In the genomic region with DNA sequence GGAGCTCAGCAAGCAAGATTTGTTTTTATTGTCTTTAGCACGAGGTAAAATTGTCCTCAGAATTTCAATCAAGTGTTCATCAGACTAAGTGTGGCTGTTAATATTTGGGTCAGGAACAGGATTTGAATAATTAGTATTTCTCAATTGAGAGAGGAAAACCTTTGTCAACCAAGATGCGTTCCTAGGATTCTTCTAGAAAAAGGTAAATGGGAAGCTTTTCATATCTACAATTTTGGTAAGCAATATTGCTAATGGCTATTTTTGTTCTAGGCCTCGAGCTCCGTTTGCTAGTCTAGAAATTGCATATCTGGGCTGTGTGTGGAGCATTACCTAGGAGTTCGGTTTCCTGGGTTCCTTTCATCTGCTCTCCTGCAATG, we compare ENCODE assay signal across 13 cellular contexts. TPM values are rescaled to one million over a fixed set of nuclear protein-coding genes. Genes with fewer than 3 reads are reported as not detected.
DNase-seq lines count a peak whose midpoint lies in the region; ATAC-seq and TF ChIP-seq lines count a peak whose summit lies in the region.
"Had no signal": no experiment of that assay in that cellular context is flagged by ENCODE, and none has a peak within 500 bp of the region (broad histone marks: within the 10 kb centered on the region; RNA-seq: fewer than 3 reads in every experiment).

No MANE protein-coding gene starts in this region.

- no peak overlapping the region for H3K4me2 ChIP-seq in DOHH2 (ENCODE audit: low read length)
- peak overlapping the region; percentile 11 for H3K4me2 ChIP-seq in hepatocyte

- H3K36me3 ChIP-seq in DOHH2 (ENCODE audit: control insufficient read depth, low read length) (peaks cover 59% of the 10 kb centered on the region), SK-N-MC (ENCODE audit: insufficient read depth, low read length) (peaks cover 43% of the 10 kb centered on the region), hepatocyte (replicated peaks; ENCODE audit: insufficient read depth, low read depth) (no peaks in the 10 kb centered on the region), skeletal muscle tissue (ENCODE audit: control insufficient read depth in 3 of 3, insufficient read depth in 3 of 3, low read length in 3 of 3) (peaks cover 19 to 27% (median 24%) of the 10 kb centered on the region in 3 donors)

- DNase-seq in SK-N-MC (ENCODE audit: low read depth, low spot score) (no peak), hepatocyte (ENCODE audit: low spot score) (no peak), NCI-H1436 treated with DMSO at 0.1 percent for 48 hours (lab: John Stamatoyannopoulos, UW) (no peak), sciatic nerve (ENCODE audit: low spot score) (no peak), SK-N-DZ (ENCODE audit: low spot score) (no peak)
- DNase-seq: activated CD4-positive, alpha-beta T cell treated with anti-CD3 and anti-CD28 coated beads for 4 hours; activated naive CD8-positive, alpha-beta T cell treated with anti-CD3 and anti-CD28 coated beads, Interleukin-2, amount 10 ng/mL, durations not matched to agents 7 days and 5 days; DND-41; islet precursor cell; NCI-H2171 had no signal

- ATAC-seq in sciatic nerve (no peak), HG03460 (IDR thresholded peaks at IDR 0.05; ENCODE audit: unreplicated experiment) (no peak)

- intact Hi-C loops in sciatic nerve (cut with DNase I) = no loop called here

- H3K9me2 ChIP-seq in DOHH2 (replicated peaks; ENCODE audit: control insufficient read depth, low read length) (no peaks in the 10 kb centered on the region), hepatocyte (replicated peaks; ENCODE audit: insufficient read depth) (no peaks in the 10 kb centered on the region)

- no peak for TF ChIP-seq CTCF in DOHH2 (IDR thresholded peaks at IDR 0.05; ENCODE audit: low read depth, low read length, poor library complexity, severe bottlenecking)
- no peak for TF ChIP-seq CTCF in hepatocyte (IDR thresholded peaks at IDR 0.05; ENCODE audit: poor library complexity)

- H4K20me1 ChIP-seq in DOHH2 (ENCODE audit: control insufficient read depth, insufficient read depth, low read depth, low read length) (no peaks in the 10 kb centered on the region), hepatocyte (ENCODE audit: insufficient read depth, poor library complexity, severe bottlenecking) (peaks cover 7% of the 10 kb centered on the region)

- H3F3A ChIP-seq in DOHH2 (ENCODE audit: control insufficient read depth, insufficient read depth) = peaks cover 69% of the 10 kb centered on the region

- no peaks in the 10 kb centered on the region for H3K27me3 ChIP-seq in DOHH2 (ENCODE audit: control insufficient read depth, low read length)
- H3K27me3 ChIP-seq in hepatocyte = no peaks in the 10 kb centered on the region
- H3K27me3 ChIP-seq in skeletal muscle tissue (ENCODE audit: control insufficient read depth in 3 of 3, insufficient read depth in 3 of 3, low read length in 3 of 3) = no peaks in the 10 kb centered on the region

- H3K27ac ChIP-seq in DOHH2 (ENCODE audit: low read depth, low read length) = peak overlapping the region; percentile 7; the same call in 1 of the 2 replicates
- H3K27ac ChIP-seq in SK-N-MC = peak overlapping the region; percentile 29
- H3K27ac ChIP-seq in hepatocyte = peak overlapping the region; percentile 43
- H3K27ac ChIP-seq in skeletal muscle tissue (ENCODE audit: low read depth, low read length) = peak overlapping the region; percentile 54

- H2AFZ ChIP-seq in hepatocyte = no peak overlapping the region

- H3K9me3 ChIP-seq in DOHH2 (ENCODE audit: control insufficient read depth, insufficient read depth, low read length) (no peaks in the 10 kb centered on the region), SK-N-MC (ENCODE audit: low read depth, low read length) (no peaks in the 10 kb centered on the region), hepatocyte (ENCODE audit: low read depth) (no peaks in the 10 kb centered on the region), skeletal muscle tissue (ENCODE audit: control insufficient read depth in 3 of 3, low read length in 3 of 3) (no peaks in the 10 kb centered on the region)

- H3K9ac ChIP-seq in SK-N-MC (ENCODE audit: insufficient read length) (no peak overlapping the region), skeletal muscle tissue (ENCODE audit: low read depth in 1 of 3, low read length in 3 of 3) (peak overlapping the region; percentile 12 to 55 (median 40))

- WGBS in hepatocyte (ENCODE audit: low lambda C conversion rate, missing lambda C conversion rate) = 86% methylated on average over 5 of the region's 5 CpGs

- H3K4me1 ChIP-seq in DOHH2 (ENCODE audit: control insufficient read depth, low read length) (peaks cover 69% of the 10 kb centered on the region), hepatocyte (ENCODE audit: insufficient read depth) (peaks cover 35% of the 10 kb centered on the region), skeletal muscle tissue (ENCODE audit: control insufficient read depth in 3 of 3, insufficient read depth in 3 of 3, low read length in 3 of 3) (peaks cover 48 to 54% (median 52%) of the 10 kb centered on the region in 3 donors)

- H3K79me2 ChIP-seq in DOHH2 (ENCODE audit: control insufficient read depth, low read length) (peaks cover 22% of the 10 kb centered on the region), hepatocyte (peaks cover 32% of the 10 kb centered on the region)

- no peak overlapping the region for H3K4me3 ChIP-seq in DOHH2 (ENCODE audit: low read length)
- no peak overlapping the region for H3K4me3 ChIP-seq in SK-N-MC
- H3K4me3 ChIP-seq in hepatocyte = no peak overlapping the region
- no peak overlapping the region for H3K4me3 ChIP-seq in skeletal muscle tissue (ENCODE audit: low read length in 3 of 3)

RNA-seq across cellular contexts. Expression of a gene that starts 4.1 kb away (rescaled TPM):
- total RNA-seq in hepatocyte = 22.0 and 35.5 TPM in 2 replicates
- 19.1 and 21.2 TPM in 2 replicates for polyA plus RNA-seq in hepatocyte
- total RNA-seq in skeletal muscle tissue = 5.2 TPM
- total RNA-seq in sciatic nerve = 10.6 TPM
- polyA plus RNA-seq in SK-N-DZ (2014; cell fraction: cytosol; rRNA removed) = 10.4 and 13.6 TPM in 2 replicates
- 5.5 and 6.5 TPM in 2 replicates for polyA plus RNA-seq in SK-N-DZ (2014; cell fraction: nucleus; rRNA removed)

RNA-seq across cellular contexts. Expression of a gene that starts 42.9 kb away (rescaled TPM):
- 14.9 and 21.7 TPM in 2 replicates for total RNA-seq in hepatocyte
- polyA plus RNA-seq in hepatocyte = 22.5 and 22.6 TPM in 2 replicates
- 3.7 TPM for total RNA-seq in skeletal muscle tissue
- 21.2 TPM for total RNA-seq in sciatic nerve
- polyA plus RNA-seq in SK-N-DZ (2014; cell fraction: cytosol; rRNA removed) = 22.8 and 25.8 TPM in 2 replicates
- 18.4 and 19.8 TPM in 2 replicates for polyA plus RNA-seq in SK-N-DZ (2014; cell fraction: nucleus; rRNA removed)
